13 cellular contexts compared by ENCODE assay signal in genomic region chr10:114970515-114970914, GRCh38. TPM values are rescaled to one million over a fixed set of nuclear protein-coding genes. Genes with fewer than 3 reads are reported as not detected.
A peak's percentile ranks its signal among the peaks of the same experiment; 100 is the strongest.
DNase-seq lines count a peak whose midpoint lies in the region; ATAC-seq lines count a peak whose summit lies in the region.
"Had no signal": no experiment of that assay in that cellular context is flagged by ENCODE, and none has a peak within 500 bp of the region (broad histone marks: within the 10 kb centered on the region; RNA-seq: fewer than 3 reads in every experiment).

No MANE protein-coding gene starts in this region.

- H4K8ac ChIP-seq in mesenchymal stem cell (ENCODE audit: low read length): no peak overlapping the region

- H4K91ac ChIP-seq in mesenchymal stem cell (ENCODE audit: low read length): no peak overlapping the region

- no peak for ATAC-seq in GM18868 (IDR thresholded peaks at IDR 0.05; ENCODE audit: unreplicated experiment)

- peaks cover 11% of the 10 kb centered on the region for H3K4me1 Mint-ChIP-seq in activated naive CD4-positive, alpha-beta T cell treated with anti-CD3 and anti-CD28 coated beads, Interleukin-2, amount 10 ng/mL, durations not matched to agents 7 days and 5 days

- peaks cover 13% of the 10 kb centered on the region for H3K36me3 Mint-ChIP-seq in activated naive CD4-positive, alpha-beta T cell treated with anti-CD3 and anti-CD28 coated beads, Interleukin-2, amount 10 ng/mL, durations not matched to agents 7 days and 5 days

- peaks cover 32% of the 10 kb centered on the region for H3K36me3 ChIP-seq in KOPT-K1 (ENCODE audit: insufficient read depth, low read length)
- H3K36me3 ChIP-seq in mesenchymal stem cell (ENCODE audit: control insufficient read depth in 1 of 2, insufficient read depth in 2 of 2, low read depth in 1 of 2, low read length in 2 of 2): peaks cover 0 to 35% of the 10 kb centered on the region in 2 experiments
- H3K36me3 ChIP-seq: ascending aorta had no signal

- H3K14ac ChIP-seq in mesenchymal stem cell (ENCODE audit: low read length in 2 of 2): no peak overlapping the region

- no peak overlapping the region for H2BK15ac ChIP-seq in mesenchymal stem cell (ENCODE audit: low read depth, poor library complexity, severe bottlenecking)

- H3K9me3 ChIP-seq in KOPT-K1 (ENCODE audit: insufficient read depth, low read length, poor library complexity, severe bottlenecking) (no peaks in the 10 kb centered on the region), mesenchymal stem cell (ENCODE audit: control insufficient read depth, low read length) (no peaks in the 10 kb centered on the region)
- H3K9me3 ChIP-seq: ascending aorta, testis had no signal

- no peak overlapping the region for H2AK5ac ChIP-seq in mesenchymal stem cell (ENCODE audit: low read length, severe bottlenecking)

- no peaks in the 10 kb centered on the region for H3K9me3 Mint-ChIP-seq in activated naive CD4-positive, alpha-beta T cell treated with anti-CD3 and anti-CD28 coated beads, Interleukin-2, amount 10 ng/mL, durations not matched to agents 7 days and 5 days

- no peak overlapping the region for H3K4me3 ChIP-seq in mesenchymal stem cell (ENCODE audit: insufficient read depth in 1 of 2, low read depth in 1 of 2, low read length in 2 of 2)
- H3K4me3 ChIP-seq: ascending aorta, testis had no signal

- H3K18ac ChIP-seq in mesenchymal stem cell (ENCODE audit: low read depth in 1 of 2, low read length in 2 of 2): peak overlapping the region in 1 of 2 experiments; percentile 55

- H3K4me1 ChIP-seq in mesenchymal stem cell (ENCODE audit: control insufficient read depth, insufficient read depth, low read depth, low read length): no peaks in the 10 kb centered on the region
- H3K4me1 ChIP-seq: ascending aorta, testis had no signal

- peaks cover 6% of the 10 kb centered on the region for H3K79me1 ChIP-seq in mesenchymal stem cell (replicated peaks; ENCODE audit: low read length, poor library complexity, severe bottlenecking)

- CTCF ChIA-PET in activated naive CD4-positive, alpha-beta T cell treated with anti-CD3 and anti-CD28 coated beads, Interleukin-2, amount 10 ng/mL, durations not matched to agents 7 days and 5 days (lab: Charles Lee): no interaction called here

- no peak overlapping the region for H3K9ac ChIP-seq in mesenchymal stem cell (ENCODE audit: low read length)

- DNase-seq in EH (ENCODE audit: low read depth) (peak; percentile 6), astrocyte of the hippocampus (ENCODE audit: low read depth, low spot score) (peak; percentile 27), mesenchymal stem cell (peak; percentile 56), H4 (ENCODE audit: low spot score) (no peak), NCI-H2029 treated with DMSO at 0.1 percent for 48 hours (lab: John Stamatoyannopoulos, UW) (no peak)
- no peak for DNase-seq in activated naive CD4-positive, alpha-beta T cell treated with anti-CD3 and anti-CD28 coated beads, Interleukin-2, amount 10 ng/mL, durations not matched to agents 7 days and 5 days
- DNase-seq: Kasumi-1, RPMI8226, testis had no signal

- no peak overlapping the region for H2BK5ac ChIP-seq in mesenchymal stem cell (ENCODE audit: low read depth, low read length, poor library complexity, severe bottlenecking)

- H3K27me3 Mint-ChIP-seq in activated naive CD4-positive, alpha-beta T cell treated with anti-CD3 and anti-CD28 coated beads, Interleukin-2, amount 10 ng/mL, durations not matched to agents 7 days and 5 days: no peaks in the 10 kb centered on the region

- H3K23ac ChIP-seq in mesenchymal stem cell (ENCODE audit: low read length in 2 of 2): no peak overlapping the region

- H2AFZ ChIP-seq in mesenchymal stem cell (ENCODE audit: low read depth, low read length): no peak overlapping the region

- H3K27me3 ChIP-seq in mesenchymal stem cell (ENCODE audit: control insufficient read depth in 1 of 2, insufficient read depth in 1 of 2, low read length in 2 of 2): no peaks in the 10 kb centered on the region
- H3K27me3 ChIP-seq: ascending aorta, testis had no signal

- H2BK120ac ChIP-seq in mesenchymal stem cell (ENCODE audit: low read depth, low read length): no peak overlapping the region

- H3K4me3 Mint-ChIP-seq in activated naive CD4-positive, alpha-beta T cell treated with anti-CD3 and anti-CD28 coated beads, Interleukin-2, amount 10 ng/mL, durations not matched to agents 7 days and 5 days: no peak overlapping the region

- no peak overlapping the region for H3K4me2 ChIP-seq in mesenchymal stem cell (ENCODE audit: low read length, poor library complexity, severe bottlenecking)

- H3K4ac ChIP-seq in mesenchymal stem cell (ENCODE audit: low read depth in 1 of 2, low read length in 2 of 2): no peak overlapping the region

- H3K27ac Mint-ChIP-seq in activated naive CD4-positive, alpha-beta T cell treated with anti-CD3 and anti-CD28 coated beads, Interleukin-2, amount 10 ng/mL, durations not matched to agents 7 days and 5 days: no peak overlapping the region

- H3K27ac ChIP-seq in KOPT-K1 (ENCODE audit: low read depth, low read length, poor library complexity, severe bottlenecking): peak overlapping the region; percentile 30
- H3K27ac ChIP-seq in mesenchymal stem cell (ENCODE audit: low read length, poor library complexity, severe bottlenecking): no peak overlapping the region
- H3K27ac ChIP-seq: ascending aorta, C4-2B, testis had no signal

- H2BK12ac ChIP-seq in mesenchymal stem cell (ENCODE audit: low read length in 2 of 2): peak overlapping the region in 1 of 2 experiments; percentile 42

- WGBS in mesenchymal stem cell: 22% methylated on average over 1 of the region's 4 CpGs

RNA-seq across cellular contexts. Expression of gene TRUB1, which starts 32.5 kb away (rescaled TPM):
- polyA plus RNA-seq in mesenchymal stem cell (2013, experiment 1 of 2): 13.5 TPM
- 14.5 TPM for polyA plus RNA-seq in mesenchymal stem cell (2013, experiment 2 of 2)
- 34.9 and 36.2 TPM in 2 replicates for total RNA-seq in H4 (2014; rRNA removed; shearing (Covaris generic))

Comparison
In these comparisons a context has a peak if more than half of its experiments do, and no peak if none do; other contexts are left out.
1. DNase-seq: peak in EH (single experiment), astrocyte of the hippocampus (single experiment) and mesenchymal stem cell (single experiment); none in H4 (single experiment), activated naive CD4-positive, alpha-beta T cell treated with anti-CD3 and anti-CD28 coated beads, Interleukin-2, amount 10 ng/mL, durations not matched to agents 7 days and 5 days (single experiment) and NCI-H2029 treated with DMSO at 0.1 percent for 48 hours (single experiment).